ENCODE assay signal across 9 cellular contexts in genomic region chr4:144507309-144508101, GRCh38.
"Had no signal": no experiment of that assay in that cellular context is flagged by ENCODE, and none has a peak within 500 bp of the region (broad histone marks: within the 10 kb centered on the region; RNA-seq: fewer than 3 reads in every experiment).

No MANE protein-coding gene starts in this region.

- H3K4me1 Mint-ChIP-seq: stimulated activated effector memory CD8-positive, alpha-beta T cell treated with anti-CD3 and anti-CD28 coated beads, Interleukin-12 subunit alpha, Interleukin-12 subunit beta, amount 100 ng/mL, for 72 hours had no signal

- H3K9me3 ChIP-seq: adrenal gland, right lobe of liver, thyroid gland had no signal

- DNase-seq: activated CD4-positive, alpha-beta T cell treated with anti-CD3 and anti-CD28 coated beads, Interleukin-2, amount 50 U/mL, for 1 hour; activated naive CD4-positive, alpha-beta T cell treated with anti-CD3 and anti-CD28 coated beads, Interleukin-2, amount 50 U/mL, for 16 hours; adrenal gland; nucleus accumbens; right lobe of liver; T-helper 2 cell; thyroid gland had no signal

- H3K27ac Mint-ChIP-seq: natural killer cell treated with Interleukin-12 subunit alpha and Interleukin-12 subunit beta and Interleukin-15 and Interleukin-18, amount 100 ng/mL, for 72 hours; stimulated activated effector memory CD8-positive, alpha-beta T cell treated with anti-CD3 and anti-CD28 coated beads, Interleukin-12 subunit alpha, Interleukin-12 subunit beta, amount 100 ng/mL, for 72 hours had no signal

- H3K4me1 ChIP-seq: adrenal gland, right lobe of liver, thyroid gland had no signal

- H3K36me3 ChIP-seq: adrenal gland, right lobe of liver, thyroid gland had no signal

- H3K27me3 ChIP-seq: adrenal gland, right lobe of liver, thyroid gland had no signal

- H3K36me3 Mint-ChIP-seq: natural killer cell treated with Interleukin-12 subunit alpha and Interleukin-12 subunit beta and Interleukin-15 and Interleukin-18, amount 100 ng/mL, for 72 hours; stimulated activated effector memory CD8-positive, alpha-beta T cell treated with anti-CD3 and anti-CD28 coated beads, Interleukin-12 subunit alpha, Interleukin-12 subunit beta, amount 100 ng/mL, for 72 hours had no signal

- H3K4me3 Mint-ChIP-seq: natural killer cell treated with Interleukin-12 subunit alpha and Interleukin-12 subunit beta and Interleukin-15 and Interleukin-18, amount 100 ng/mL, for 72 hours; stimulated activated effector memory CD8-positive, alpha-beta T cell treated with anti-CD3 and anti-CD28 coated beads, Interleukin-12 subunit alpha, Interleukin-12 subunit beta, amount 100 ng/mL, for 72 hours had no signal

- ATAC-seq: natural killer cell treated with Interleukin-12 subunit alpha and Interleukin-12 subunit beta and Interleukin-15 and Interleukin-18, amount 100 ng/mL, for 72 hours; right lobe of liver; stimulated activated effector memory CD8-positive, alpha-beta T cell treated with anti-CD3 and anti-CD28 coated beads, Interleukin-12 subunit alpha, Interleukin-12 subunit beta, amount 100 ng/mL, for 72 hours had no signal

- H3K27ac ChIP-seq: adrenal gland, right lobe of liver, thyroid gland had no signal

- H3K27me3 Mint-ChIP-seq: natural killer cell treated with Interleukin-12 subunit alpha and Interleukin-12 subunit beta and Interleukin-15 and Interleukin-18, amount 100 ng/mL, for 72 hours had no signal

- H3K4me3 ChIP-seq: adrenal gland, right lobe of liver, thyroid gland had no signal
